15 cellular contexts compared by ENCODE assay signal in the genomic region with DNA sequence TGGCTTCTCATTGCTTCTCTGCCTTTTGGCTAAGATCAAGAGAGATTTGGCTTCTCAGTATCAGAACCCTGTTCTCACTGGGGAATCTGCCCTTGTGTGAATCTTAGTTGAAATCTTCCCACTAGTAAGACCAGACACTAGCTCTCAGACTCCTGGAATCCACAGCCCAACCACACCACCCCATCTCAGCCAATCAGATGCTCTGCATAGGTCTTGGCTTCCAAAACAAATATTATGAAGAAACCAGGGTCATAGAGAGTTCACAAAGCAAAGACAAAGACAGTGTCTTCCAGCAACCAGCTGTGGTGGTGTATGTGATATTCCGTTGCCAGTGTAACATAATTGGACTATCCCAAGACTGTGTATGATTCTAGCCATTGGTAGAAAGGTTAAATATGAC. TPM values are rescaled to one million over a fixed set of nuclear protein-coding genes. Genes with fewer than 3 reads are reported as not detected.
DNase-seq lines count a peak whose midpoint lies in the region; ATAC-seq, FAIRE-seq and TF ChIP-seq lines count a peak whose summit lies in the region.
"Had no signal": no experiment of that assay in that cellular context is flagged by ENCODE, and none has a peak within 500 bp of the region (broad histone marks: within the 10 kb centered on the region; RNA-seq: fewer than 3 reads in every experiment).

No MANE protein-coding gene starts in this region.

- no peaks in the 10 kb centered on the region for H3K36me3 ChIP-seq in astrocyte (ENCODE audit: insufficient read depth, low read length)

- TF ChIP-seq CTCF in astrocyte (IDR thresholded peaks at IDR 0.05; ENCODE audit: insufficient read depth, low read depth, low read length) (no peak), progenitor cell of endocrine pancreas (IDR thresholded peaks at IDR 0.05; ENCODE audit: unreplicated experiment) (no peak)

- H3K27ac Mint-ChIP-seq in astrocyte (ENCODE audit: unreplicated experiment), result no peak overlapping the region
- peak overlapping the region; percentile 27 for H3K27ac Mint-ChIP-seq in progenitor cell of endocrine pancreas

- no peak overlapping the region for H3K4me3 ChIP-seq in astrocyte (ENCODE audit: insufficient read depth, low read depth, low read length)

- H3K9me3 Mint-ChIP-seq in astrocyte (ENCODE audit: unreplicated experiment) (peaks cover 2% of the 10 kb centered on the region), progenitor cell of endocrine pancreas (ENCODE audit: low read depth) (peaks cover 2% of the 10 kb centered on the region)

- no peak overlapping the region for H3K9ac ChIP-seq in astrocyte (ENCODE audit: low read length)

- FAIRE-seq in astrocyte (lab: Jason Lieb, UNC), result no peak
- FAIRE-seq: bronchial epithelial cell had no signal

- peak overlapping the region; percentile 13 for H3K4me2 ChIP-seq in astrocyte (ENCODE audit: low read length)

- H3K27ac ChIP-seq in astrocyte (ENCODE audit: low read depth, low read length), result no peak overlapping the region

- H3K79me2 ChIP-seq in astrocyte (ENCODE audit: insufficient read depth, low read length), result no peaks in the 10 kb centered on the region

- no peak overlapping the region for H3K4me3 Mint-ChIP-seq in astrocyte (ENCODE audit: unreplicated experiment)
- no peak overlapping the region for H3K4me3 Mint-ChIP-seq in progenitor cell of endocrine pancreas (ENCODE audit: low read depth)

- H3K4me1 Mint-ChIP-seq in astrocyte (ENCODE audit: low read depth, unreplicated experiment), result peaks cover 9% of the 10 kb centered on the region
- peaks cover 3% of the 10 kb centered on the region for H3K4me1 Mint-ChIP-seq in progenitor cell of endocrine pancreas (ENCODE audit: low read depth)

- H4K20me1 ChIP-seq in astrocyte (ENCODE audit: insufficient read depth, low read length), result no peaks in the 10 kb centered on the region

- no peak overlapping the region for H2AFZ ChIP-seq in astrocyte (ENCODE audit: low read depth, low read length)

- H3K36me3 Mint-ChIP-seq in astrocyte (ENCODE audit: low read depth, unreplicated experiment) (no peaks in the 10 kb centered on the region), progenitor cell of endocrine pancreas (ENCODE audit: insufficient read depth) (no peaks in the 10 kb centered on the region)

- H3K27me3 ChIP-seq in astrocyte (ENCODE audit: insufficient read depth, low read length), result no peaks in the 10 kb centered on the region

- no peak for ATAC-seq in GM21447 (IDR thresholded peaks at IDR 0.05; ENCODE audit: unreplicated experiment)
- no peak for ATAC-seq in GM19324 (IDR thresholded peaks at IDR 0.05; ENCODE audit: low FRiP score, unreplicated experiment)

- no peaks in the 10 kb centered on the region for H3K4me1 ChIP-seq in astrocyte (ENCODE audit: insufficient read depth, low read length)

- H3K9me3 ChIP-seq in astrocyte (ENCODE audit: insufficient read depth, low read depth, low read length), result no peaks in the 10 kb centered on the region

- peak; percentile 20 for DNase-seq in GM03348 (ENCODE audit: low spot score)
- DNase-seq in astrocyte (ENCODE audit: low read depth), result peak; percentile 79
- peak; percentile 61 for DNase-seq in foreskin melanocyte
- no peak for DNase-seq in progenitor cell of endocrine pancreas (ENCODE audit: low spot score, unreplicated experiment)
- no peak for DNase-seq in NCI-H2171 treated with DMSO at 0.1 percent for 48 hours (lab: John Stamatoyannopoulos, UW)
- DNase-seq in stimulated activated CD4-positive, alpha-beta T cell treated with anti-CD3 and anti-CD28 coated beads, Interleukin-12 subunit alpha, Interleukin-12 subunit beta, amount 100 ng/mL, for 4 hours, result no peak
- DNase-seq: C1 segment of cervical spinal cord, NCI-H1105, NCI-H524, RPMI8226 had no signal

- H3K27me3 Mint-ChIP-seq in astrocyte (ENCODE audit: low read depth, unreplicated experiment) (no peaks in the 10 kb centered on the region), progenitor cell of endocrine pancreas (peaks cover 9% of the 10 kb centered on the region)

RNA-seq across cellular contexts. Expression of a gene that starts 5.4 kb away (rescaled TPM):
- total RNA-seq in astrocyte, result not detected in 2 replicates
- total RNA-seq in progenitor cell of endocrine pancreas, result not detected in 2 replicates
- total RNA-seq: bronchial epithelial cell; mononuclear cell; T-helper 2 cell treated with Interferon-gamma antibody and Interleukin-4, amounts not matched to agents 100 ng/mL and 5 ng/mL, for 36 hours had no signal

RNA-seq across cellular contexts. Expression of a gene that starts 31.8 kb away (rescaled TPM):
- not detected in 2 replicates for total RNA-seq in astrocyte
- total RNA-seq in progenitor cell of endocrine pancreas, result not detected in 2 replicates
- total RNA-seq: bronchial epithelial cell; mononuclear cell; T-helper 2 cell treated with Interferon-gamma antibody and Interleukin-4, amounts not matched to agents 100 ng/mL and 5 ng/mL, for 36 hours had no signal

Comparison
In these comparisons a context has a peak if more than half of its experiments do, and no peak if none do; other contexts are left out.
1. DNase-seq: peak in GM03348 (single experiment), astrocyte (single experiment) and foreskin melanocyte (single experiment); none in progenitor cell of endocrine pancreas (single experiment), NCI-H2171 treated with DMSO at 0.1 percent for 48 hours (single experiment) and stimulated activated CD4-positive, alpha-beta T cell treated with anti-CD3 and anti-CD28 coated beads, Interleukin-12 subunit alpha, Interleukin-12 subunit beta, amount 100 ng/mL, for 4 hours (single experiment).